ENCODE assay signal across 11 cellular contexts in the genomic region with DNA sequence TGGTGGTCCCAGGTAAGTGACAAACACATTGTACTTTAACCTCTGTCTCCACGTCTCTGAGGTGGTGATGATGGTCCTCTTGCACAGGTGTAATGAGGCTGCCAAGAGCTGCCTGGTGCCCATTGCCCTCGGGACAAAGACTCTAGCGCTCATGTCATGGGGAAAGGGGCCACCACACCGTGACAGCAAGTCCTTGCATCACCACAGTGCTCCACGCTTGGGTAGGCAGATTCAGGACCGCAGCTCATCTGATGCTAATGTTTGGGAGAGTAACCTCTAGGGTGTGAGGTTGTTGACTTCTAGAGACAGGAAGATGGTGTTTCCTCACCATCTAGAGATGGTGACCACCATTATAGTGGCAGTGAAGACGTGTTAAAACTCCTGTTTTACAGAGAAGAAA.
"Had no signal": no experiment of that assay in that cellular context is flagged by ENCODE, and none has a peak within 500 bp of the region (broad histone marks: within the 10 kb centered on the region; RNA-seq: fewer than 3 reads in every experiment).

No MANE protein-coding gene starts in this region.

- H3K27ac Mint-ChIP-seq: GM23338, H9, HFFc6 had no signal

- H3K9ac ChIP-seq: GM23248 had no signal

- ATAC-seq: GM23338, HCT116 had no signal

- H3K36me3 ChIP-seq: HAP-1 had no signal

- H3K4me1 Mint-ChIP-seq: GM23338 had no signal

- FAIRE-seq: H1, H54 had no signal

- H3K4me2 ChIP-seq: GM23338 had no signal

- H3K4me1 ChIP-seq: HAP-1 had no signal

- H3K4me3 Mint-ChIP-seq: GM23338, H9, HFFc6 had no signal

- H3K9me3 Mint-ChIP-seq: H9 had no signal

- H3K27ac ChIP-seq: GM23248 had no signal

- DNase-seq: GM23248, GOT3, H7, H9, HCEC 1CT, HFFc6 had no signal

- H3K9me3 ChIP-seq: HAP-1 had no signal

- H3K4me3 ChIP-seq: GM23248, GM23338, HAP-1 had no signal
